Comparison of ENCODE assay signal across 1 cellular context in genomic region chr20:13130100-13130706, GRCh38.
TF ChIP-seq lines count a peak whose summit lies in the region.

No MANE protein-coding gene starts in this region.

TF ChIP-seq in HepG2, 621 proteins besides CTCF, POLR2A, EP300 and RAD21 (continued from another document and continues in another):
- TF ChIP-seq ZFP91 (CRISPR knock-in tag; IDR thresholded peaks at IDR 0.05; ENCODE audit: borderline replicate concordance) (0 out of 2 replicates have a peak, but pooled peaks have one; percentile 23), HNF4A (CRISPR knock-in tag; IDR thresholded peaks at IDR 0.05) (peak; percentile 78), SOX13 (IDR thresholded peaks at IDR 0.05) (no peak), SOX13 (CRISPR knock-in tag; conservative IDR thresholded peaks at IDR 0.05 in 1 of 2, IDR thresholded peaks at IDR 0.05 in 1 of 2) (peak in 1 of 2 experiments; percentile 67; a peak in 2 of 4 replicates), SALL1 (CRISPR knock-in tag; IDR thresholded peaks at IDR 0.05) (peak; percentile 68), ZNF724P (CRISPR knock-in tag; IDR thresholded peaks at IDR 0.05; ENCODE audit: borderline replicate concordance) (no peak), NCOA2 (CRISPR knock-in tag; IDR thresholded peaks at IDR 0.05) (peak; percentile 60), HOXA3 (CRISPR knock-in tag; IDR thresholded peaks at IDR 0.05) (no peak), KLF6 (CRISPR knock-in tag; IDR thresholded peaks at IDR 0.05) (no peak), PBX3 (CRISPR knock-in tag; IDR thresholded peaks at IDR 0.05; ENCODE audit: borderline replicate concordance) (no peak), ZEB1 (IDR thresholded peaks at IDR 0.05; ENCODE audit: insufficient replicate concordance, low read depth) (no peak), FOXO1 (CRISPR knock-in tag; IDR thresholded peaks at IDR 0.05) (peak; percentile 79; the same call in 1 of the 2 replicates), ARID3A (IDR thresholded peaks at IDR 0.05; ENCODE audit: low read depth, low read length) (0 out of 2 replicates have a peak, but pooled peaks have one; percentile 47), ZNF20 (CRISPR knock-in tag; IDR thresholded peaks at IDR 0.05) (no peak), ZNF570 (CRISPR knock-in tag; IDR thresholded peaks at IDR 0.05; ENCODE audit: borderline replicate concordance) (no peak), CSRNP1 (CRISPR knock-in tag; IDR thresholded peaks at IDR 0.05) (0 out of 2 replicates have a peak, but pooled peaks have one; percentile 34), FOSL2 (CRISPR knock-in tag; IDR thresholded peaks at IDR 0.05) (peak; percentile 28; the same call in 1 of the 2 replicates), GATAD1 (CRISPR knock-in tag; IDR thresholded peaks at IDR 0.05) (no peak), KAT7 (CRISPR knock-in tag; IDR thresholded peaks at IDR 0.05; ENCODE audit: borderline replicate concordance) (no peak), ZSCAN12 (CRISPR knock-in tag; IDR thresholded peaks at IDR 0.05) (no peak), ARID5B (CRISPR knock-in tag; IDR thresholded peaks at IDR 0.05) (peak; percentile 88), KIAA2018 (CRISPR knock-in tag; IDR thresholded peaks at IDR 0.05; ENCODE audit: borderline replicate concordance) (no peak), HDAC2 (CRISPR knock-in tag; IDR thresholded peaks at IDR 0.05) (peak; percentile 19; the same call in 1 of the 2 replicates), WIZ (CRISPR knock-in tag; IDR thresholded peaks at IDR 0.05) (no peak), SRSF4 (IDR thresholded peaks at IDR 0.05; ENCODE audit: low read depth, low read length, poor library complexity, severe bottlenecking) (no peak), ZNF33B (CRISPR knock-in tag; IDR thresholded peaks at IDR 0.05) (no peak), TEAD2 (CRISPR knock-in tag; IDR thresholded peaks at IDR 0.05) (no peak), BCL3 (CRISPR knock-in tag; IDR thresholded peaks at IDR 0.05) (no peak), AGO1 (IDR thresholded peaks at IDR 0.05; ENCODE audit: low read depth, low read length, poor library complexity, severe bottlenecking) (no peak), ASH2L (IDR thresholded peaks at IDR 0.05; ENCODE audit: insufficient read length, low read depth, low read length) (peak; percentile 34), HOMEZ (CRISPR knock-in tag; IDR thresholded peaks at IDR 0.05; ENCODE audit: low read depth) (no peak), KMT2B (CRISPR knock-in tag; IDR thresholded peaks at IDR 0.05) (no peak), HNRNPUL1 (IDR thresholded peaks at IDR 0.05; ENCODE audit: low read depth, low read length) (no peak), TBL1XR1 (IDR thresholded peaks at IDR 0.05; ENCODE audit: borderline replicate concordance, low read length, partially characterized antibody) (no peak), TRIM22 (IDR thresholded peaks at IDR 0.05) (no peak), FOXA1 (IDR thresholded peaks at IDR 0.05) (no peak), FOXA1 (CRISPR knock-in tag; IDR thresholded peaks at IDR 0.05) (peak; percentile 53)
